Comparison of ENCODE assay signal across 1 cellular context in genomic region chr1:183471748-183472487, GRCh38.
TF ChIP-seq lines count a peak whose summit lies in the region.

No MANE protein-coding gene starts in this region.

TF ChIP-seq in K562, 482 proteins besides CTCF, POLR2A, EP300 and RAD21 (continued from another document and continues in another):
- TF ChIP-seq ARID4B (CRISPR knock-in tag; IDR thresholded peaks at IDR 0.05) (peak; percentile 32; the same call in 1 of the 2 replicates), TEAD2 (tag; IDR thresholded peaks at IDR 0.05) (no peak), ZNF184 (CRISPR knock-in tag; IDR thresholded peaks at IDR 0.05) (no peak), ZNF518B (CRISPR knock-in tag; IDR thresholded peaks at IDR 0.05) (no peak; the same call in 1 of the 2 replicates), CBX5 (IDR thresholded peaks at IDR 0.05; ENCODE audit: borderline replicate concordance, low read depth) (no peak), KLF10 (CRISPR knock-in tag; IDR thresholded peaks at IDR 0.05) (no peak), ARNT (IDR thresholded peaks at IDR 0.05) (peak; percentile 90 to 97; a peak in 3 of 4 replicates), XRCC4 (IDR thresholded peaks at IDR 0.05; ENCODE audit: extremely low read depth, insufficient read depth, insufficient read length) (no peak), ZNF668 (CRISPR knock-in tag; IDR thresholded peaks at IDR 0.05) (no peak), HNRNPL (IDR thresholded peaks at IDR 0.05; ENCODE audit: low read depth, low read length) (no peak), BCL6 (CRISPR knock-in tag; IDR thresholded peaks at IDR 0.05) (0 out of 2 replicates have a peak, but pooled peaks have one; percentile 29), ZNF347 (CRISPR knock-in tag; IDR thresholded peaks at IDR 0.05; ENCODE audit: low read depth) (no peak), CHD4 (IDR thresholded peaks at IDR 0.05; ENCODE audit: insufficient read depth, insufficient replicate concordance, low read depth, low read length, poor library complexity, severe bottlenecking) (no peak), ZNF232 (CRISPR knock-in tag; IDR thresholded peaks at IDR 0.05) (no peak), ARID2 (IDR thresholded peaks at IDR 0.05) (no peak), ZFP36 (IDR thresholded peaks at IDR 0.05; ENCODE audit: low read depth, low read length, partially characterized antibody) (peak; percentile 24), THRAP3 (IDR thresholded peaks at IDR 0.05; ENCODE audit: borderline replicate concordance) (peak; percentile 94), TOE1 (IDR thresholded peaks at IDR 0.05; ENCODE audit: borderline replicate concordance) (peak; percentile 95), TOE1 (CRISPR knock-in tag; IDR thresholded peaks at IDR 0.05; ENCODE audit: borderline replicate concordance, low read depth) (0 out of 2 replicates have a peak, but pooled peaks have one; percentile 68), TAL1 (IDR thresholded peaks at IDR 0.05) (peak; percentile 39; the same call in 1 of the 2 replicates), BACH1 (tag; IDR thresholded peaks at IDR 0.05) (no peak), ZNF165 (CRISPR knock-in tag; IDR thresholded peaks at IDR 0.05; ENCODE audit: borderline replicate concordance) (no peak), ZNF124 (CRISPR knock-in tag; IDR thresholded peaks at IDR 0.05) (no peak), PHF20 (IDR thresholded peaks at IDR 0.05; ENCODE audit: partially characterized antibody) (peak; percentile 100), ATF3 (IDR thresholded peaks at IDR 0.05) (peak; percentile 55; the same call in 1 of the 2 replicates), ATF3 (CRISPR knock-in tag; conservative IDR thresholded peaks at IDR 0.05) (no peak), CBFB (CRISPR knock-in tag; IDR thresholded peaks at IDR 0.05) (peak; percentile 95), KLF13 (tag; IDR thresholded peaks at IDR 0.05; ENCODE audit: borderline replicate concordance, low read depth) (peak; percentile 87), YBX1 (IDR thresholded peaks at IDR 0.05) (no peak), CREB3L1 (IDR thresholded peaks at IDR 0.05; ENCODE audit: borderline replicate concordance, low read depth) (peak; percentile 93), PML (IDR thresholded peaks at IDR 0.05; ENCODE audit: low read length) (0 out of 2 replicates have a peak, but pooled peaks have one; percentile 53), STAG1 (CRISPR knock-in tag; IDR thresholded peaks at IDR 0.05; ENCODE audit: borderline replicate concordance) (no peak), NR0B1 (IDR thresholded peaks at IDR 0.05; ENCODE audit: partially characterized antibody) (no peak), ZNF583 (CRISPR knock-in tag; IDR thresholded peaks at IDR 0.05) (0 out of 2 replicates have a peak, but pooled peaks have one; percentile 55)
- TF ChIP-seq, protein P1, sequence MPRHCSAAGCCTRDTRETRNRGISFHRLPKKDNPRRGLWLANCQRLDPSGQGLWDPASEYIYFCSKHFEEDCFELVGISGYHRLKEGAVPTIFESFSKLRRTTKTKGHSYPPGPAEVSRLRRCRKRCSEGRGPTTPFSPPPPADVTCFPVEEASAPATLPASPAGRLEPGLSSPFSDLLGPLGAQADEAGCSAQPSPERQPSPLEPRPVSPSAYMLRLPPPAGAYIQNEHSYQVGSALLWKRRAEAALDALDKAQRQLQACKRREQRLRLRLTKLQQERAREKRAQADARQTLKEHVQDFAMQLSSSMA (CRISPR knock-in tag; IDR thresholded peaks at IDR 0.05), result peak; percentile 95
- TF ChIP-seq, protein P2, sequence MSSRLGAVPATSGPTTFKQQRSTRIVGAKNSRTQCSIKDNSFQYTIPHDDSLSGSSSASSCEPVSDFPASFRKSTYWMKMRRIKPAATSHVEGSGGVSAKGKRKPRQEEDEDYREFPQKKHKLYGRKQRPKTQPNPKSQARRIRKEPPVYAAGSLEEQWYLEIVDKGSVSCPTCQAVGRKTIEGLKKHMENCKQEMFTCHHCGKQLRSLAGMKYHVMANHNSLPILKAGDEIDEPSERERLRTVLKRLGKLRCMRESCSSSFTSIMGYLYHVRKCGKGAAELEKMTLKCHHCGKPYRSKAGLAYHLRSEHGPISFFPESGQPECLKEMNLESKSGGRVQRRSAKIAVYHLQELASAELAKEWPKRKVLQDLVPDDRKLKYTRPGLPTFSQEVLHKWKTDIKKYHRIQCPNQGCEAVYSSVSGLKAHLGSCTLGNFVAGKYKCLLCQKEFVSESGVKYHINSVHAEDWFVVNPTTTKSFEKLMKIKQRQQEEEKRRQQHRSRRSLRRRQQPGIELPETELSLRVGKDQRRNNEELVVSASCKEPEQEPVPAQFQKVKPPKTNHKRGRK (tag; IDR thresholded peaks at IDR 0.05), result no peak
- TF ChIP-seq, protein P3, sequence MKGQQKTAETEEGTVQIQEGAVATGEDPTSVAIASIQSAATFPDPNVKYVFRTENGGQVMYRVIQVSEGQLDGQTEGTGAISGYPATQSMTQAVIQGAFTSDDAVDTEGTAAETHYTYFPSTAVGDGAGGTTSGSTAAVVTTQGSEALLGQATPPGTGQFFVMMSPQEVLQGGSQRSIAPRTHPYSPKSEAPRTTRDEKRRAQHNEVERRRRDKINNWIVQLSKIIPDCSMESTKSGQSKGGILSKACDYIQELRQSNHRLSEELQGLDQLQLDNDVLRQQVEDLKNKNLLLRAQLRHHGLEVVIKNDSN (CRISPR knock-in tag; IDR thresholded peaks at IDR 0.05), result no peak
- TF ChIP-seq, protein P4, sequence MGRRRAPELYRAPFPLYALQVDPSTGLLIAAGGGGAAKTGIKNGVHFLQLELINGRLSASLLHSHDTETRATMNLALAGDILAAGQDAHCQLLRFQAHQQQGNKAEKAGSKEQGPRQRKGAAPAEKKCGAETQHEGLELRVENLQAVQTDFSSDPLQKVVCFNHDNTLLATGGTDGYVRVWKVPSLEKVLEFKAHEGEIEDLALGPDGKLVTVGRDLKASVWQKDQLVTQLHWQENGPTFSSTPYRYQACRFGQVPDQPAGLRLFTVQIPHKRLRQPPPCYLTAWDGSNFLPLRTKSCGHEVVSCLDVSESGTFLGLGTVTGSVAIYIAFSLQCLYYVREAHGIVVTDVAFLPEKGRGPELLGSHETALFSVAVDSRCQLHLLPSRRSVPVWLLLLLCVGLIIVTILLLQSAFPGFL (CRISPR knock-in tag; IDR thresholded peaks at IDR 0.05), result no peak
- TF ChIP-seq, protein P5, sequence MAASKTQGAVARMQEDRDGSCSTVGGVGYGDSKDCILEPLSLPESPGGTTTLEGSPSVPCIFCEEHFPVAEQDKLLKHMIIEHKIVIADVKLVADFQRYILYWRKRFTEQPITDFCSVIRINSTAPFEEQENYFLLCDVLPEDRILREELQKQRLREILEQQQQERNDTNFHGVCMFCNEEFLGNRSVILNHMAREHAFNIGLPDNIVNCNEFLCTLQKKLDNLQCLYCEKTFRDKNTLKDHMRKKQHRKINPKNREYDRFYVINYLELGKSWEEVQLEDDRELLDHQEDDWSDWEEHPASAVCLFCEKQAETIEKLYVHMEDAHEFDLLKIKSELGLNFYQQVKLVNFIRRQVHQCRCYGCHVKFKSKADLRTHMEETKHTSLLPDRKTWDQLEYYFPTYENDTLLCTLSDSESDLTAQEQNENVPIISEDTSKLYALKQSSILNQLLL (CRISPR knock-in tag; IDR thresholded peaks at IDR 0.05; ENCODE audit: borderline replicate concordance), result no peak
- TF ChIP-seq, protein P6, sequence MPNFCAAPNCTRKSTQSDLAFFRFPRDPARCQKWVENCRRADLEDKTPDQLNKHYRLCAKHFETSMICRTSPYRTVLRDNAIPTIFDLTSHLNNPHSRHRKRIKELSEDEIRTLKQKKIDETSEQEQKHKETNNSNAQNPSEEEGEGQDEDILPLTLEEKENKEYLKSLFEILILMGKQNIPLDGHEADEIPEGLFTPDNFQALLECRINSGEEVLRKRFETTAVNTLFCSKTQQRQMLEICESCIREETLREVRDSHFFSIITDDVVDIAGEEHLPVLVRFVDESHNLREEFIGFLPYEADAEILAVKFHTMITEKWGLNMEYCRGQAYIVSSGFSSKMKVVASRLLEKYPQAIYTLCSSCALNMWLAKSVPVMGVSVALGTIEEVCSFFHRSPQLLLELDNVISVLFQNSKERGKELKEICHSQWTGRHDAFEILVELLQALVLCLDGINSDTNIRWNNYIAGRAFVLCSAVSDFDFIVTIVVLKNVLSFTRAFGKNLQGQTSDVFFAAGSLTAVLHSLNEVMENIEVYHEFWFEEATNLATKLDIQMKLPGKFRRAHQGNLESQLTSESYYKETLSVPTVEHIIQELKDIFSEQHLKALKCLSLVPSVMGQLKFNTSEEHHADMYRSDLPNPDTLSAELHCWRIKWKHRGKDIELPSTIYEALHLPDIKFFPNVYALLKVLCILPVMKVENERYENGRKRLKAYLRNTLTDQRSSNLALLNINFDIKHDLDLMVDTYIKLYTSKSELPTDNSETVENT (CRISPR knock-in tag; IDR thresholded peaks at IDR 0.05), result 0 out of 2 replicates have a peak, but pooled peaks have one; percentile 48
- TF ChIP-seq, protein P7, sequence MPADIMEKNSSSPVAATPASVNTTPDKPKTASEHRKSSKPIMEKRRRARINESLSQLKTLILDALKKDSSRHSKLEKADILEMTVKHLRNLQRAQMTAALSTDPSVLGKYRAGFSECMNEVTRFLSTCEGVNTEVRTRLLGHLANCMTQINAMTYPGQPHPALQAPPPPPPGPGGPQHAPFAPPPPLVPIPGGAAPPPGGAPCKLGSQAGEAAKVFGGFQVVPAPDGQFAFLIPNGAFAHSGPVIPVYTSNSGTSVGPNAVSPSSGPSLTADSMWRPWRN (IDR thresholded peaks at IDR 0.05; ENCODE audit: low read depth), result no peak
